ENCODE assay signal across 22 cellular contexts in the genomic region with DNA sequence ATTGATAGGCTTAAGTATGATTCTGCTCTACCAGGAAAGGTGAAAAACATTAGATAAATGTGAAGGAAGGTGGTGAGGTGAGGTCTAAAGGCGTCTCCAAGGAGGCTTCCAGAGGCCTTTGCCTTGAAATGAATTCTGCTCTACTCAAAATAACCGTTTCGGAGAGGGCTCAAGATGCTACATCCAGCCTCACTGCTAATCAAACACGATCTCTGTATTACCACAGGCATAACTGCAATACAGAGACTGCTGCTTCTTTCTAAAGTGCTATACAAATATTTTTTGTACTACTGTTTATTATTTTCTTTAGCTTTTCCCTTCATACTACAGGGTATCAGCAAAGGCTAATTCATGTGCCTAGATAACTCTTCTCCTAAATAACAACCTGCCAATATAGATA. TPM values are rescaled to one million over a fixed set of nuclear protein-coding genes. Genes with fewer than 3 reads are reported as not detected.
DNase-seq lines count a peak whose midpoint lies in the region; ATAC-seq and TF ChIP-seq lines count a peak whose summit lies in the region.
"Had no signal": no experiment of that assay in that cellular context is flagged by ENCODE, and none has a peak within 500 bp of the region (broad histone marks: within the 10 kb centered on the region; RNA-seq: fewer than 3 reads in every experiment).

No MANE protein-coding gene starts in this region.

- no TSS peak for BruUV-seq in Panc1 (replicated peaks; lab: Mats Ljungman, UMichigan)

- intact Hi-C loops in Panc1 (cut with micrococcal nuclease; ENCODE audit: unreplicated experiment), result no loop called here
- intact Hi-C loops in tibial artery (cut with DNase I; ENCODE audit: low total_unique reads), result no loop called here

- no peaks in the 10 kb centered on the region for H3K27me3 Mint-ChIP-seq in activated naive CD8-positive, alpha-beta T cell treated with anti-CD3 and anti-CD28 coated beads, Interleukin-2, amount 50 U/mL, for 24 hours
- no peaks in the 10 kb centered on the region for H3K27me3 Mint-ChIP-seq in activated naive CD8-positive, alpha-beta T cell treated with anti-CD3 and anti-CD28 coated beads for 36 hours
- H3K27me3 Mint-ChIP-seq in memory B cell, result no peaks in the 10 kb centered on the region
- H3K27me3 Mint-ChIP-seq: activated naive CD8-positive, alpha-beta T cell; brain; naive thymus-derived CD8-positive, alpha-beta T cell; stimulated activated memory B cell treated with anti-CD40 and anti-IgM and Interleukin-4, amounts not matched to agents 10 μg/mL and 1 μg/mL and 100 μg/mL, for 72 hours had no signal

- H3K27ac Mint-ChIP-seq in activated naive CD8-positive, alpha-beta T cell treated with anti-CD3 and anti-CD28 coated beads, Interleukin-2, amount 50 U/mL, for 24 hours, result peak overlapping the region; percentile 32
- H3K27ac Mint-ChIP-seq in activated naive CD8-positive, alpha-beta T cell treated with anti-CD3 and anti-CD28 coated beads for 36 hours, result no peak overlapping the region
- H3K27ac Mint-ChIP-seq in memory B cell, result peak overlapping the region; percentile 7
- H3K27ac Mint-ChIP-seq: activated CD8-positive, alpha-beta T cell treated with anti-CD3 and anti-CD28 coated beads, Interleukin-2, amount 10 ng/mL, durations not matched to agents 7 days and 5 days; activated naive CD8-positive, alpha-beta T cell; brain; stimulated activated memory B cell treated with anti-CD40 and anti-IgM and Interleukin-4, amounts not matched to agents 10 μg/mL and 1 μg/mL and 100 μg/mL, for 72 hours; T-helper 1 cell treated with Interleukin-12 subunit alpha and Interleukin-12 subunit beta and Interleukin-4 antibody, amounts not matched to agents 30 μg/mL and 1 μg/mL, for 36 hours; WTC11 had no signal

- H3K9me3 ChIP-seq in Panc1 (ENCODE audit: control insufficient read depth, insufficient read depth, low read depth, low read length) (no peaks in the 10 kb centered on the region), tibial artery (no peaks in the 10 kb centered on the region)

- H3K4me3 ChIP-seq in Panc1 (ENCODE audit: low read depth in 2 of 2, low read length in 2 of 2) (no peak overlapping the region), tibial artery (no peak overlapping the region)
- H3K4me3 ChIP-seq: lung had no signal

- H3K4me1 Mint-ChIP-seq in activated naive CD8-positive, alpha-beta T cell treated with anti-CD3 and anti-CD28 coated beads, Interleukin-2, amount 50 U/mL, for 24 hours, result peaks cover 34% of the 10 kb centered on the region
- H3K4me1 Mint-ChIP-seq in activated naive CD8-positive, alpha-beta T cell treated with anti-CD3 and anti-CD28 coated beads for 36 hours, result peaks cover 45% of the 10 kb centered on the region
- peaks cover 47% of the 10 kb centered on the region for H3K4me1 Mint-ChIP-seq in memory B cell

- TF ChIP-seq CTCF in Panc1 (IDR thresholded peaks at IDR 0.05), result no peak
- TF ChIP-seq CTCF in tibial artery (IDR thresholded peaks at IDR 0.05), result no peak

- in situ Hi-C loops in Panc1 (cut with HindIII; ENCODE audit: low pct_unique_long_range_greater_than_20kb, low sequenced_read_pairs), result no loop called here

- H3K27ac ChIP-seq in Panc1 (ENCODE audit: low read length) (peak overlapping the region; percentile 100), tibial artery (peak overlapping the region; percentile 35 to 52)
- H3K27ac ChIP-seq: KMS-11 had no signal

- no peaks in the 10 kb centered on the region for H3K9me3 Mint-ChIP-seq in activated naive CD8-positive, alpha-beta T cell treated with anti-CD3 and anti-CD28 coated beads, Interleukin-2, amount 50 U/mL, for 24 hours
- no peaks in the 10 kb centered on the region for H3K9me3 Mint-ChIP-seq in activated naive CD8-positive, alpha-beta T cell treated with anti-CD3 and anti-CD28 coated beads for 36 hours
- H3K9me3 Mint-ChIP-seq in memory B cell, result no peaks in the 10 kb centered on the region
- H3K9me3 Mint-ChIP-seq: naive thymus-derived CD8-positive, alpha-beta T cell; stimulated activated memory B cell treated with anti-CD40 and anti-IgM and Interleukin-4, amounts not matched to agents 10 μg/mL and 1 μg/mL and 100 μg/mL, for 72 hours; T-helper 1 cell treated with Interleukin-12 subunit alpha and Interleukin-12 subunit beta and Interleukin-4 antibody, amounts not matched to agents 30 μg/mL and 1 μg/mL, for 36 hours; WTC11 had no signal

- H3K36me3 Mint-ChIP-seq in activated naive CD8-positive, alpha-beta T cell treated with anti-CD3 and anti-CD28 coated beads, Interleukin-2, amount 50 U/mL, for 24 hours (ENCODE audit: low read depth), result peaks cover 5% of the 10 kb centered on the region
- H3K36me3 Mint-ChIP-seq in activated naive CD8-positive, alpha-beta T cell treated with anti-CD3 and anti-CD28 coated beads for 36 hours, result peaks cover 23% of the 10 kb centered on the region
- peaks cover 25% of the 10 kb centered on the region for H3K36me3 Mint-ChIP-seq in memory B cell
- H3K36me3 Mint-ChIP-seq: WTC11 had no signal

- CTCF ChIA-PET in Panc1 (lab: Charles Lee), result no interaction called here

- no peaks in the 10 kb centered on the region for H3K27me3 ChIP-seq in Panc1 (ENCODE audit: control insufficient read depth, insufficient read depth, low read length)
- no peaks in the 10 kb centered on the region for H3K27me3 ChIP-seq in tibial artery

- TF ChIP-seq POLR2A in erythroblast (IDR thresholded peaks at IDR 0.05; ENCODE audit: low read length), result no peak

- peak overlapping the region; percentile 15 for H3K4me3 Mint-ChIP-seq in activated naive CD8-positive, alpha-beta T cell treated with anti-CD3 and anti-CD28 coated beads, Interleukin-2, amount 50 U/mL, for 24 hours
- no peak overlapping the region for H3K4me3 Mint-ChIP-seq in activated naive CD8-positive, alpha-beta T cell treated with anti-CD3 and anti-CD28 coated beads for 36 hours
- no peak overlapping the region for H3K4me3 Mint-ChIP-seq in memory B cell
- H3K4me3 Mint-ChIP-seq: activated CD8-positive, alpha-beta T cell treated with anti-CD3 and anti-CD28 coated beads, Interleukin-2, amount 10 ng/mL, durations not matched to agents 7 days and 5 days; activated naive CD8-positive, alpha-beta T cell; brain; stimulated activated memory B cell treated with anti-CD40 and anti-IgM and Interleukin-4, amounts not matched to agents 10 μg/mL and 1 μg/mL and 100 μg/mL, for 72 hours; T-helper 1 cell treated with Interleukin-12 subunit alpha and Interleukin-12 subunit beta and Interleukin-4 antibody, amounts not matched to agents 30 μg/mL and 1 μg/mL, for 36 hours; WTC11 had no signal

- no peak for DNase-seq in activated naive CD8-positive, alpha-beta T cell treated with anti-CD3 and anti-CD28 coated beads, Interleukin-2, amount 50 U/mL, for 24 hours
- DNase-seq in activated naive CD8-positive, alpha-beta T cell treated with anti-CD3 and anti-CD28 coated beads for 36 hours, result no peak
- DNase-seq in Panc1 (ENCODE audit: low read depth, low spot score), result no peak
- no peak for DNase-seq in memory B cell (ENCODE audit: low spot score in 2 of 2)
- DNase-seq in tibial artery, result no peak
- no peak for DNase-seq in erythroblast (lab: John Stamatoyannopoulos, UW)
- no peak for DNase-seq in NCI-H1436 treated with DMSO at 0.1 percent for 48 hours (lab: John Stamatoyannopoulos, UW)
- no peak for DNase-seq in COLO668 (lab: John Stamatoyannopoulos, UW; ENCODE audit: unreplicated experiment)
- DNase-seq: activated CD8-positive, alpha-beta T cell treated with anti-CD3 and anti-CD28 coated beads, Interleukin-2, amount 10 ng/mL, durations not matched to agents 7 days and 5 days; activated T-cell treated with anti-CD3 and anti-CD28 coated beads, Interleukin-2, amount 50 U/mL, for 48 hours; dermis blood vessel endothelial cell; DMS53; naive thymus-derived CD8-positive, alpha-beta T cell; NCI-H2081 treated with DMSO at 0.1 percent for 48 hours; NCI-H524 treated with DMSO at 0.1 percent for 48 hours had no signal

- POLR2A ChIA-PET in Panc1 (lab: Charles Lee), result interaction anchor here (0.6 kb wide), 1 partner anchor 12 kb away, joined by 11 read pairs; no protein-coding TSS in a partner anchor

- H3K4me1 ChIP-seq in Panc1 (ENCODE audit: control insufficient read depth, insufficient read depth, low read length) (peaks cover 100% of the 10 kb centered on the region), tibial artery (peaks cover 0 to 100% (median 57%) of the 10 kb centered on the region in 4 donors)

- ATAC-seq in activated naive CD8-positive, alpha-beta T cell treated with anti-CD3 and anti-CD28 coated beads, Interleukin-2, amount 50 U/mL, for 24 hours, result no peak
- ATAC-seq in Panc1 (no peak), memory B cell (ENCODE audit: low read depth) (no peak)
- ATAC-seq: activated CD8-positive, alpha-beta T cell treated with anti-CD3 and anti-CD28 coated beads, Interleukin-2, amount 10 ng/mL, durations not matched to agents 7 days and 5 days; naive thymus-derived CD8-positive, alpha-beta T cell; stimulated activated memory B cell treated with anti-CD40 and anti-IgM and Interleukin-4, amounts not matched to agents 10 μg/mL and 1 μg/mL and 100 μg/mL, for 72 hours; WTC11 had no signal

- H3K36me3 ChIP-seq in Panc1 (ENCODE audit: control insufficient read depth, insufficient read depth, low read length) (no peaks in the 10 kb centered on the region; the same call in 1 of the 2 replicates), tibial artery (no peaks in the 10 kb centered on the region)

RNA-seq across cellular contexts. Expression of a gene that starts 16.8 kb away (rescaled TPM):
- total RNA-seq in activated naive CD8-positive, alpha-beta T cell treated with anti-CD3 and anti-CD28 coated beads for 36 hours, result 10 to 100 TPM; 12.5 to 13.6 TPM
- 103 TPM for total RNA-seq in Panc1 (2021; ENCODE audit: unreplicated experiment)
- polyA plus RNA-seq in Panc1 (2012; ENCODE audit: insufficient read length), result 42.3 TPM
